ENCODE assay signal across 15 cellular contexts in genomic region chr11:130849215-130849568, GRCh38.
A peak's percentile ranks its signal among the peaks of the same experiment; 100 is the strongest.
DNase-seq lines count a peak whose midpoint lies in the region; ATAC-seq lines count a peak whose summit lies in the region.
"Had no signal": no experiment of that assay in that cellular context is flagged by ENCODE, and none has a peak within 500 bp of the region (broad histone marks: within the 10 kb centered on the region; RNA-seq: fewer than 3 reads in every experiment).

No MANE protein-coding gene starts in this region.

- no peak overlapping the region for H3K4me3 ChIP-seq in right cardiac atrium (ENCODE audit: low read length)
- H3K4me3 ChIP-seq in aorta (ENCODE audit: low read length in 2 of 2) = no peak overlapping the region
- H3K4me3 ChIP-seq: GM12878, lung had no signal

- WGBS in right cardiac atrium = 70% methylated on average over 2 of the region's 2 CpGs
- 7 to 9% methylated on average over 2 of the region's 2 CpGs for WGBS in aorta, 2 donors

- H3K27me3 ChIP-seq in right cardiac atrium (ENCODE audit: control insufficient read depth, insufficient read depth) = no peaks in the 10 kb centered on the region
- H3K27me3 ChIP-seq in aorta (ENCODE audit: control insufficient read depth in 1 of 2, insufficient read depth in 2 of 2, low read length in 1 of 2) = peaks cover 0 to 1% of the 10 kb centered on the region in 2 donors

- H3K36me3 ChIP-seq in aorta (ENCODE audit: control insufficient read depth in 1 of 2, insufficient read depth in 2 of 2, low read length in 1 of 2) = no peaks in the 10 kb centered on the region
- H3K36me3 ChIP-seq: neutrophil had no signal

- H3K9me3 ChIP-seq in right cardiac atrium (ENCODE audit: control insufficient read depth, low read length) (no peaks in the 10 kb centered on the region), aorta (ENCODE audit: control insufficient read depth, low read length) (no peaks in the 10 kb centered on the region)
- H3K9me3 ChIP-seq: neutrophil had no signal

- intact Hi-C loops in right cardiac atrium (cut with DNase I) (no loop called here), Right ventricle myocardium inferior (cut with DNase I) (no loop called here), aorta (cut with DNase I) (loop anchor here in 1 of 2 donors (1.0 kb wide), 1 partner anchor 21 kb away; no protein-coding TSS in a partner anchor)

- no peaks in the 10 kb centered on the region for H3K4me1 ChIP-seq in right cardiac atrium (ENCODE audit: control insufficient read depth, insufficient read depth, low read length)
- H3K4me1 ChIP-seq in aorta (ENCODE audit: control insufficient read depth in 1 of 2, insufficient read depth in 2 of 2, low read length in 2 of 2) = peaks cover 0 to 9% of the 10 kb centered on the region in 2 donors

- ATAC-seq in right cardiac atrium = peak; percentile 53 to 62
- no peak for ATAC-seq in Right ventricle myocardium inferior
- ATAC-seq in aorta (ENCODE audit: low FRiP score) = peak; percentile 77
- ATAC-seq in GM21447 (IDR thresholded peaks at IDR 0.05; ENCODE audit: unreplicated experiment) = no peak
- ATAC-seq: effector memory CD8-positive, alpha-beta T cell; GM12878 had no signal

- no peak for DNase-seq in right cardiac atrium
- DNase-seq in Right ventricle myocardium inferior (ENCODE audit: missing footprints) = no peak
- peak; percentile 64 for DNase-seq in astrocyte of the hippocampus (ENCODE audit: low read depth, low spot score)
- peak; percentile 37 for DNase-seq in hepatic stellate cell (ENCODE audit: low spot score)
- no peak for DNase-seq in aorta
- DNase-seq in activated CD4-positive, alpha-beta T cell treated with anti-CD3 and anti-CD28 coated beads for 48 hours = no peak
- DNase-seq in activated CD4-positive, alpha-beta T cell treated with anti-CD3 and anti-CD28 coated beads for 4 hours = no peak
- DNase-seq: DMS 273 treated with DMSO at 0.1 percent for 48 hours; effector memory CD8-positive, alpha-beta T cell; NCI-H146; NCI-H524 treated with DMSO at 0.1 percent for 48 hours had no signal

- no peak overlapping the region for H3K27ac ChIP-seq in right cardiac atrium (ENCODE audit: low read length)
- no peak overlapping the region for H3K27ac ChIP-seq in aorta (ENCODE audit: low read depth in 1 of 2, low read length in 2 of 2)
- H3K27ac ChIP-seq: neutrophil had no signal

Comparison
In these comparisons a context has a peak if more than half of its experiments do, and no peak if none do; other contexts are left out.
1. ATAC-seq: peak in right cardiac atrium (2 of 2) and aorta (single experiment); none in Right ventricle myocardium inferior (single experiment) and GM21447 (single experiment).
2. DNase-seq: peak in astrocyte of the hippocampus (single experiment) and hepatic stellate cell (single experiment); none in right cardiac atrium (0 of 3), Right ventricle myocardium inferior (single experiment), aorta (0 of 2), activated CD4-positive, alpha-beta T cell treated with anti-CD3 and anti-CD28 coated beads for 48 hours (single experiment) and activated CD4-positive, alpha-beta T cell treated with anti-CD3 and anti-CD28 coated beads for 4 hours (0 of 2).